1 cellular context compared by ENCODE assay signal in genomic region chr6:149014631-149015171, GRCh38.
TF ChIP-seq lines count a peak whose summit lies in the region.

No MANE protein-coding gene starts in this region.

TF ChIP-seq in WTC11, 78 proteins besides CTCF, POLR2A, EP300 and RAD21 (continued from another document and continues in another):
- TF ChIP-seq, protein P1, sequence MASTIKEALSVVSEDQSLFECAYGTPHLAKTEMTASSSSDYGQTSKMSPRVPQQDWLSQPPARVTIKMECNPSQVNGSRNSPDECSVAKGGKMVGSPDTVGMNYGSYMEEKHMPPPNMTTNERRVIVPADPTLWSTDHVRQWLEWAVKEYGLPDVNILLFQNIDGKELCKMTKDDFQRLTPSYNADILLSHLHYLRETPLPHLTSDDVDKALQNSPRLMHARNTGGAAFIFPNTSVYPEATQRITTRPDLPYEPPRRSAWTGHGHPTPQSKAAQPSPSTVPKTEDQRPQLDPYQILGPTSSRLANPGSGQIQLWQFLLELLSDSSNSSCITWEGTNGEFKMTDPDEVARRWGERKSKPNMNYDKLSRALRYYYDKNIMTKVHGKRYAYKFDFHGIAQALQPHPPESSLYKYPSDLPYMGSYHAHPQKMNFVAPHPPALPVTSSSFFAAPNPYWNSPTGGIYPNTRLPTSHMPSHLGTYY (CRISPR knock-in tag; IDR thresholded peaks at IDR 0.05): no peak
- no peak for TF ChIP-seq KAT7 (CRISPR knock-in tag; IDR thresholded peaks at IDR 0.05; ENCODE audit: borderline replicate concordance)
- no peak for TF ChIP-seq GRHL2 (CRISPR knock-in tag; IDR thresholded peaks at IDR 0.05; ENCODE audit: insufficient replicate concordance, severe bottlenecking)
- TF ChIP-seq GTF2I (CRISPR knock-in tag; conservative IDR thresholded peaks at IDR 0.05): no peak
- 0 out of 2 replicates have a peak, but pooled peaks have one; percentile 10 for TF ChIP-seq ZNF121 (CRISPR knock-in tag; IDR thresholded peaks at IDR 0.05)
- no peak for TF ChIP-seq RORB (CRISPR knock-in tag; IDR thresholded peaks at IDR 0.05)
- no peak for TF ChIP-seq CREB1 (CRISPR knock-in tag; IDR thresholded peaks at IDR 0.05)
- no peak for TF ChIP-seq MLX (CRISPR knock-in tag; IDR thresholded peaks at IDR 0.05)
- no peak for TF ChIP-seq TEAD4 (CRISPR knock-in tag; IDR thresholded peaks at IDR 0.05)
- TF ChIP-seq JAZF1 (CRISPR knock-in tag; IDR thresholded peaks at IDR 0.05): no peak
- peak; percentile 90 for TF ChIP-seq SMAD4 (CRISPR knock-in tag; IDR thresholded peaks at IDR 0.05)
- TF ChIP-seq STAT6 (CRISPR knock-in tag; conservative IDR thresholded peaks at IDR 0.05; ENCODE audit: low read depth): no peak
- no peak for TF ChIP-seq ELF4 (CRISPR knock-in tag; IDR thresholded peaks at IDR 0.05; ENCODE audit: low read depth)
- no peak for TF ChIP-seq FOXP4 (CRISPR knock-in tag; IDR thresholded peaks at IDR 0.05)
- TF ChIP-seq, protein P2, sequence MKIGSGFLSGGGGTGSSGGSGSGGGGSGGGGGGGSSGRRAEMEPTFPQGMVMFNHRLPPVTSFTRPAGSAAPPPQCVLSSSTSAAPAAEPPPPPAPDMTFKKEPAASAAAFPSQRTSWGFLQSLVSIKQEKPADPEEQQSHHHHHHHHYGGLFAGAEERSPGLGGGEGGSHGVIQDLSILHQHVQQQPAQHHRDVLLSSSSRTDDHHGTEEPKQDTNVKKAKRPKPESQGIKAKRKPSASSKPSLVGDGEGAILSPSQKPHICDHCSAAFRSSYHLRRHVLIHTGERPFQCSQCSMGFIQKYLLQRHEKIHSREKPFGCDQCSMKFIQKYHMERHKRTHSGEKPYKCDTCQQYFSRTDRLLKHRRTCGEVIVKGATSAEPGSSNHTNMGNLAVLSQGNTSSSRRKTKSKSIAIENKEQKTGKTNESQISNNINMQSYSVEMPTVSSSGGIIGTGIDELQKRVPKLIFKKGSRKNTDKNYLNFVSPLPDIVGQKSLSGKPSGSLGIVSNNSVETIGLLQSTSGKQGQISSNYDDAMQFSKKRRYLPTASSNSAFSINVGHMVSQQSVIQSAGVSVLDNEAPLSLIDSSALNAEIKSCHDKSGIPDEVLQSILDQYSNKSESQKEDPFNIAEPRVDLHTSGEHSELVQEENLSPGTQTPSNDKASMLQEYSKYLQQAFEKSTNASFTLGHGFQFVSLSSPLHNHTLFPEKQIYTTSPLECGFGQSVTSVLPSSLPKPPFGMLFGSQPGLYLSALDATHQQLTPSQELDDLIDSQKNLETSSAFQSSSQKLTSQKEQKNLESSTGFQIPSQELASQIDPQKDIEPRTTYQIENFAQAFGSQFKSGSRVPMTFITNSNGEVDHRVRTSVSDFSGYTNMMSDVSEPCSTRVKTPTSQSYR (CRISPR knock-in tag; IDR thresholded peaks at IDR 0.05): no peak
- TF ChIP-seq, protein P3, sequence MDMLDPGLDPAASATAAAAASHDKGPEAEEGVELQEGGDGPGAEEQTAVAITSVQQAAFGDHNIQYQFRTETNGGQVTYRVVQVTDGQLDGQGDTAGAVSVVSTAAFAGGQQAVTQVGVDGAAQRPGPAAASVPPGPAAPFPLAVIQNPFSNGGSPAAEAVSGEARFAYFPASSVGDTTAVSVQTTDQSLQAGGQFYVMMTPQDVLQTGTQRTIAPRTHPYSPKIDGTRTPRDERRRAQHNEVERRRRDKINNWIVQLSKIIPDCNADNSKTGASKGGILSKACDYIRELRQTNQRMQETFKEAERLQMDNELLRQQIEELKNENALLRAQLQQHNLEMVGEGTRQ (CRISPR knock-in tag; IDR thresholded peaks at IDR 0.05): 0 out of 2 replicates have a peak, but pooled peaks have one; percentile 19
- no peak for TF ChIP-seq ATF6 (CRISPR knock-in tag; IDR thresholded peaks at IDR 0.05)
- peak; percentile 79; the same call in 1 of the 2 replicates for TF ChIP-seq AFF4 (CRISPR knock-in tag; IDR thresholded peaks at IDR 0.05; ENCODE audit: borderline replicate concordance)
- peak; percentile 34; the same call in 1 of the 2 replicates for TF ChIP-seq ZBTB21 (CRISPR knock-in tag; IDR thresholded peaks at IDR 0.05; ENCODE audit: borderline replicate concordance)
- TF ChIP-seq, protein P4, sequence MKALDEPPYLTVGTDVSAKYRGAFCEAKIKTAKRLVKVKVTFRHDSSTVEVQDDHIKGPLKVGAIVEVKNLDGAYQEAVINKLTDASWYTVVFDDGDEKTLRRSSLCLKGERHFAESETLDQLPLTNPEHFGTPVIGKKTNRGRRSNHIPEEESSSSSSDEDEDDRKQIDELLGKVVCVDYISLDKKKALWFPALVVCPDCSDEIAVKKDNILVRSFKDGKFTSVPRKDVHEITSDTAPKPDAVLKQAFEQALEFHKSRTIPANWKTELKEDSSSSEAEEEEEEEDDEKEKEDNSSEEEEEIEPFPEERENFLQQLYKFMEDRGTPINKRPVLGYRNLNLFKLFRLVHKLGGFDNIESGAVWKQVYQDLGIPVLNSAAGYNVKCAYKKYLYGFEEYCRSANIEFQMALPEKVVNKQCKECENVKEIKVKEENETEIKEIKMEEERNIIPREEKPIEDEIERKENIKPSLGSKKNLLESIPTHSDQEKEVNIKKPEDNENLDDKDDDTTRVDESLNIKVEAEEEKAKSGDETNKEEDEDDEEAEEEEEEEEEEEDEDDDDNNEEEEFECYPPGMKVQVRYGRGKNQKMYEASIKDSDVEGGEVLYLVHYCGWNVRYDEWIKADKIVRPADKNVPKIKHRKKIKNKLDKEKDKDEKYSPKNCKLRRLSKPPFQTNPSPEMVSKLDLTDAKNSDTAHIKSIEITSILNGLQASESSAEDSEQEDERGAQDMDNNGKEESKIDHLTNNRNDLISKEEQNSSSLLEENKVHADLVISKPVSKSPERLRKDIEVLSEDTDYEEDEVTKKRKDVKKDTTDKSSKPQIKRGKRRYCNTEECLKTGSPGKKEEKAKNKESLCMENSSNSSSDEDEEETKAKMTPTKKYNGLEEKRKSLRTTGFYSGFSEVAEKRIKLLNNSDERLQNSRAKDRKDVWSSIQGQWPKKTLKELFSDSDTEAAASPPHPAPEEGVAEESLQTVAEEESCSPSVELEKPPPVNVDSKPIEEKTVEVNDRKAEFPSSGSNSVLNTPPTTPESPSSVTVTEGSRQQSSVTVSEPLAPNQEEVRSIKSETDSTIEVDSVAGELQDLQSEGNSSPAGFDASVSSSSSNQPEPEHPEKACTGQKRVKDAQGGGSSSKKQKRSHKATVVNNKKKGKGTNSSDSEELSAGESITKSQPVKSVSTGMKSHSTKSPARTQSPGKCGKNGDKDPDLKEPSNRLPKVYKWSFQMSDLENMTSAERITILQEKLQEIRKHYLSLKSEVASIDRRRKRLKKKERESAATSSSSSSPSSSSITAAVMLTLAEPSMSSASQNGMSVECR (CRISPR knock-in tag; IDR thresholded peaks at IDR 0.05; ENCODE audit: borderline replicate concordance): no peak
- TF ChIP-seq OVOL2 (CRISPR knock-in tag; IDR thresholded peaks at IDR 0.05; ENCODE audit: borderline replicate concordance): no peak
- no peak for TF ChIP-seq ATF1 (CRISPR knock-in tag; IDR thresholded peaks at IDR 0.05)
- no peak for TF ChIP-seq HMGA2 (CRISPR knock-in tag; IDR thresholded peaks at IDR 0.05)
- TF ChIP-seq ETV6 (CRISPR knock-in tag; IDR thresholded peaks at IDR 0.05): no peak
- no peak for TF ChIP-seq RELA (CRISPR knock-in tag; IDR thresholded peaks at IDR 0.05; ENCODE audit: borderline replicate concordance)
- peak; percentile 47; the same call in 1 of the 2 replicates for TF ChIP-seq ZNF396 (CRISPR knock-in tag; IDR thresholded peaks at IDR 0.05; ENCODE audit: borderline replicate concordance)
- no peak for TF ChIP-seq IRF1 (CRISPR knock-in tag; IDR thresholded peaks at IDR 0.05)
- TF ChIP-seq CREM (CRISPR knock-in tag; IDR thresholded peaks at IDR 0.05): 0 out of 2 replicates have a peak, but pooled peaks have one; percentile 50
- TF ChIP-seq ZBTB43 (CRISPR knock-in tag; IDR thresholded peaks at IDR 0.05): 0 out of 2 replicates have a peak, but pooled peaks have one; percentile 43
